In genomic region chr6:146359123-146359522, GRCh38 we compare ENCODE assay signal across 1 cellular context.
TF ChIP-seq lines count a peak whose summit lies in the region.

No MANE protein-coding gene starts in this region.

TF ChIP-seq in A549, 52 proteins besides CTCF, POLR2A, EP300 and RAD21 (continued from another document):
- TF ChIP-seq MYC (IDR thresholded peaks at IDR 0.05; ENCODE audit: borderline replicate concordance, low read length) (no peak), HMGXB4 (CRISPR knock-in tag; IDR thresholded peaks at IDR 0.05; ENCODE audit: borderline replicate concordance) (no peak), RARB (CRISPR knock-in tag; IDR thresholded peaks at IDR 0.05) (no peak), NFE2L2 (conservative IDR thresholded peaks at IDR 0.05; ENCODE audit: low read length) (no peak), EHMT2 (IDR thresholded peaks at IDR 0.05; ENCODE audit: low read depth) (no peak), FOSB (CRISPR knock-in tag; IDR thresholded peaks at IDR 0.05) (no peak), FOXS1 (CRISPR knock-in tag; IDR thresholded peaks at IDR 0.05) (no peak), KDM1A (IDR thresholded peaks at IDR 0.05; ENCODE audit: low read depth) (no peak), TP53 (CRISPR knock-in tag; IDR thresholded peaks at IDR 0.05) (no peak), JUNB (IDR thresholded peaks at IDR 0.05) (no peak), CEBPB (IDR thresholded peaks at IDR 0.05) (no peak), EHF (CRISPR knock-in tag; IDR thresholded peaks at IDR 0.05) (no peak), SMC3 (IDR thresholded peaks at IDR 0.05) (no peak), ZNF302 (CRISPR knock-in tag; IDR thresholded peaks at IDR 0.05) (no peak), HDAC2 (IDR thresholded peaks at IDR 0.05) (no peak), ZFP36 (IDR thresholded peaks at IDR 0.05; ENCODE audit: borderline replicate concordance, partially characterized antibody) (no peak), JUN (IDR thresholded peaks at IDR 0.05) (no peak), CHD4 (IDR thresholded peaks at IDR 0.05; ENCODE audit: borderline replicate concordance) (no peak), BCL3 (IDR thresholded peaks at IDR 0.05) (no peak)
